In the genomic region with DNA sequence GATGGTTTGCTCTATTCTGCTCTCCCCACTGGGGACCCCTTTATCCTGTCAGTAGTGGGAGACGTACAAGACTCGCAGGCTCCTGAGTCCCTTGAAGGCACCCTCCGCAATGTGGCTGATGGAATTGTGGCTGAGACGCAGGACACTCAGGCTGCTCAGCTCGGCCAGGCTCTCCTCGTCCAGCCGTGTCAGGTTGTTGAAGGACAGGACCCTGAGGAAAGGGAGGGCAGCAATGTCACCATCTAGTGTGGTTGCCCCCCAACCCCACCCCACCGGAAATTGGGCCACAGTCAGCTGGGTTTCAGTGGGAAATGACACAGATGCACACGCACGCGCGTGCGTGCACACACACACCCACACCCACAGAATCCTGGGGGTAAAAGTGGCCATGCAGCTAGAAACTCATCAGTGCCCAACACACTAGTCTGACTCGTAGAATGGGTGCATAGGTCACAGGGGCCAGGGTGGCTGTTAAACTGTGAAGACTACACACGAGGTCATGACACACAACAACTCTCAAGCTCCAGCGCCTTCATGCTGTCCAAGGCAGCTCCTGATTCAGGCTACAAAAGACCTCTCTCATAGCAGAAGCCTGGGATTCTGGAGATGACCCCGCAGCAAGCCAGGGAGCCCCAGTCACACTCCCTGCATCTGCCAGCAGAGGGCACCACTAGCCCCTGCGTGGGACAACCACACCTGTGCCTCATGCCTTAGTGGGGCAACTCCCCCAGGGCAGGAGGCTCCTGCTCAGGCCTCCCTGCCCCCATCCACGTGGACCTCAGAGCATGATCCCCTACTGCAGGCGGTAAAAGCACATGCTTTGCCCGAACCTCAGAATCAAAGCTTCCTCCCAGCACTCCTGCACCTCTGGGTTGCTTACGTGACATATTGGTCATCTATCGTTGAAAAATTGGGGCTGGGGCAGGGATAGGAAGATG, we compare ENCODE assay signal across 1 cellular context.
TF ChIP-seq lines count a peak whose summit lies in the region.

No MANE protein-coding gene starts in this region.

TF ChIP-seq in GM12878, 131 proteins besides CTCF, POLR2A, EP300 and RAD21 (continued from another document and continues in another):
- TF ChIP-seq, protein P1, sequence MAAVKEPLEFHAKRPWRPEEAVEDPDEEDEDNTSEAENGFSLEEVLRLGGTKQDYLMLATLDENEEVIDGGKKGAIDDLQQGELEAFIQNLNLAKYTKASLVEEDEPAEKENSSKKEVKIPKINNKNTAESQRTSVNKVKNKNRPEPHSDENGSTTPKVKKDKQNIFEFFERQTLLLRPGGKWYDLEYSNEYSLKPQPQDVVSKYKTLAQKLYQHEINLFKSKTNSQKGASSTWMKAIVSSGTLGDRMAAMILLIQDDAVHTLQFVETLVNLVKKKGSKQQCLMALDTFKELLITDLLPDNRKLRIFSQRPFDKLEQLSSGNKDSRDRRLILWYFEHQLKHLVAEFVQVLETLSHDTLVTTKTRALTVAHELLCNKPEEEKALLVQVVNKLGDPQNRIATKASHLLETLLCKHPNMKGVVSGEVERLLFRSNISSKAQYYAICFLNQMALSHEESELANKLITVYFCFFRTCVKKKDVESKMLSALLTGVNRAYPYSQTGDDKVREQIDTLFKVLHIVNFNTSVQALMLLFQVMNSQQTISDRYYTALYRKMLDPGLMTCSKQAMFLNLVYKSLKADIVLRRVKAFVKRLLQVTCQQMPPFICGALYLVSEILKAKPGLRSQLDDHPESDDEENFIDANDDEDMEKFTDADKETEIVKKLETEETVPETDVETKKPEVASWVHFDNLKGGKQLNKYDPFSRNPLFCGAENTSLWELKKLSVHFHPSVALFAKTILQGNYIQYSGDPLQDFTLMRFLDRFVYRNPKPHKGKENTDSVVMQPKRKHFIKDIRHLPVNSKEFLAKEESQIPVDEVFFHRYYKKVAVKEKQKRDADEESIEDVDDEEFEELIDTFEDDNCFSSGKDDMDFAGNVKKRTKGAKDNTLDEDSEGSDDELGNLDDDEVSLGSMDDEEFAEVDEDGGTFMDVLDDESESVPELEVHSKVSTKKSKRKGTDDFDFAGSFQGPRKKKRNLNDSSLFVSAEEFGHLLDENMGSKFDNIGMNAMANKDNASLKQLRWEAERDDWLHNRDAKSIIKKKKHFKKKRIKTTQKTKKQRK (IDR thresholded peaks at IDR 0.05; ENCODE audit: low read depth, low read length): 0 out of 2 replicates have a peak, but pooled peaks have one; percentile 15
- TF ChIP-seq HDAC6 (IDR thresholded peaks at IDR 0.05; ENCODE audit: unreplicated experiment) (no peak), IKZF2 (IDR thresholded peaks at IDR 0.05) (no peak), ZZZ3 (IDR thresholded peaks at IDR 0.05; ENCODE audit: control insufficient read depth, insufficient read length, low read depth) (no peak), HCFC1 (IDR thresholded peaks at IDR 0.05; ENCODE audit: low read length) (no peak), ZNF24 (IDR thresholded peaks at IDR 0.05) (no peak), IRF4 (IDR thresholded peaks at IDR 0.05; ENCODE audit: low read depth, low read length) (no peak), YBX1 (IDR thresholded peaks at IDR 0.05) (no peak), NFIC (IDR thresholded peaks at IDR 0.05; ENCODE audit: low read depth, low read length) (no peak), BMI1 (IDR thresholded peaks at IDR 0.05; ENCODE audit: borderline replicate concordance) (no peak), JUND (IDR thresholded peaks at IDR 0.05; ENCODE audit: low read depth, low read length) (no peak), TCF3 (IDR thresholded peaks at IDR 0.05; ENCODE audit: borderline replicate concordance, insufficient read depth, low read depth, low read length) (peak; percentile 60; the same call in 1 of the 2 replicates), SREBF2 (IDR thresholded peaks at IDR 0.05; ENCODE audit: low read length) (no peak), SMARCA5 (IDR thresholded peaks at IDR 0.05) (0 out of 2 replicates have a peak, but pooled peaks have one; percentile 52), CEBPB (IDR thresholded peaks at IDR 0.05; ENCODE audit: borderline replicate concordance in 1 of 2, low read depth in 2 of 2, low read length in 2 of 2) (no peak), DPF2 (IDR thresholded peaks at IDR 0.05) (no peak), TBL1XR1 (IDR thresholded peaks at IDR 0.05; ENCODE audit: low read depth, low read length) (no peak), MTA2 (IDR thresholded peaks at IDR 0.05; ENCODE audit: low read depth) (no peak), RELB (IDR thresholded peaks at IDR 0.05; ENCODE audit: low read depth) (no peak), ZBTB11 (CRISPR knock-in tag; IDR thresholded peaks at IDR 0.05) (no peak), SUPT20H (IDR thresholded peaks at IDR 0.05; ENCODE audit: borderline replicate concordance, control insufficient read depth, low read depth, low read length) (no peak), WRNIP1 (IDR thresholded peaks at IDR 0.05; ENCODE audit: borderline replicate concordance, low read depth, low read length) (no peak), NKRF (conservative IDR thresholded peaks at IDR 0.05) (no peak; the same call in 1 of the 2 replicates), SMAD5 (IDR thresholded peaks at IDR 0.05; ENCODE audit: low read depth) (no peak)
- TF ChIP-seq, protein P2, sequence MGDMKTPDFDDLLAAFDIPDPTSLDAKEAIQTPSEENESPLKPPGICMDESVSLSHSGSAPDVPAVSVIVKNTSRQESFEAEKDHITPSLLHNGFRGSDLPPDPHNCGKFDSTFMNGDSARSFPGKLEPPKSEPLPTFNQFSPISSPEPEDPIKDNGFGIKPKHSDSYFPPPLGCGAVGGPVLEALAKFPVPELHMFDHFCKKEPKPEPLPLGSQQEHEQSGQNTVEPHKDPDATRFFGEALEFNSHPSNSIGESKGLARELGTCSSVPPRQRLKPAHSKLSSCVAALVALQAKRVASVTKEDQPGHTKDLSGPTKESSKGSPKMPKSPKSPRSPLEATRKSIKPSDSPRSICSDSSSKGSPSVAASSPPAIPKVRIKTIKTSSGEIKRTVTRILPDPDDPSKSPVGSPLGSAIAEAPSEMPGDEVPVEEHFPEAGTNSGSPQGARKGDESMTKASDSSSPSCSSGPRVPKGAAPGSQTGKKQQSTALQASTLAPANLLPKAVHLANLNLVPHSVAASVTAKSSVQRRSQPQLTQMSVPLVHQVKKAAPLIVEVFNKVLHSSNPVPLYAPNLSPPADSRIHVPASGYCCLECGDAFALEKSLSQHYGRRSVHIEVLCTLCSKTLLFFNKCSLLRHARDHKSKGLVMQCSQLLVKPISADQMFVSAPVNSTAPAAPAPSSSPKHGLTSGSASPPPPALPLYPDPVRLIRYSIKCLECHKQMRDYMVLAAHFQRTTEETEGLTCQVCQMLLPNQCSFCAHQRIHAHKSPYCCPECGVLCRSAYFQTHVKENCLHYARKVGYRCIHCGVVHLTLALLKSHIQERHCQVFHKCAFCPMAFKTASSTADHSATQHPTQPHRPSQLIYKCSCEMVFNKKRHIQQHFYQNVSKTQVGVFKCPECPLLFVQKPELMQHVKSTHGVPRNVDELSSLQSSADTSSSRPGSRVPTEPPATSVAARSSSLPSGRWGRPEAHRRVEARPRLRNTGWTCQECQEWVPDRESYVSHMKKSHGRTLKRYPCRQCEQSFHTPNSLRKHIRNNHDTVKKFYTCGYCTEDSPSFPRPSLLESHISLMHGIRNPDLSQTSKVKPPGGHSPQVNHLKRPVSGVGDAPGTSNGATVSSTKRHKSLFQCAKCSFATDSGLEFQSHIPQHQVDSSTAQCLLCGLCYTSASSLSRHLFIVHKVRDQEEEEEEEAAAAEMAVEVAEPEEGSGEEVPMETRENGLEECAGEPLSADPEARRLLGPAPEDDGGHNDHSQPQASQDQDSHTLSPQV (IDR thresholded peaks at IDR 0.05): no peak
- TF ChIP-seq, protein P3, sequence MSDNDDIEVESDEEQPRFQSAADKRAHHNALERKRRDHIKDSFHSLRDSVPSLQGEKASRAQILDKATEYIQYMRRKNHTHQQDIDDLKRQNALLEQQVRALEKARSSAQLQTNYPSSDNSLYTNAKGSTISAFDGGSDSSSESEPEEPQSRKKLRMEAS (IDR thresholded peaks at IDR 0.05; ENCODE audit: low read depth, low read length): no peak
- TF ChIP-seq, protein P4, sequence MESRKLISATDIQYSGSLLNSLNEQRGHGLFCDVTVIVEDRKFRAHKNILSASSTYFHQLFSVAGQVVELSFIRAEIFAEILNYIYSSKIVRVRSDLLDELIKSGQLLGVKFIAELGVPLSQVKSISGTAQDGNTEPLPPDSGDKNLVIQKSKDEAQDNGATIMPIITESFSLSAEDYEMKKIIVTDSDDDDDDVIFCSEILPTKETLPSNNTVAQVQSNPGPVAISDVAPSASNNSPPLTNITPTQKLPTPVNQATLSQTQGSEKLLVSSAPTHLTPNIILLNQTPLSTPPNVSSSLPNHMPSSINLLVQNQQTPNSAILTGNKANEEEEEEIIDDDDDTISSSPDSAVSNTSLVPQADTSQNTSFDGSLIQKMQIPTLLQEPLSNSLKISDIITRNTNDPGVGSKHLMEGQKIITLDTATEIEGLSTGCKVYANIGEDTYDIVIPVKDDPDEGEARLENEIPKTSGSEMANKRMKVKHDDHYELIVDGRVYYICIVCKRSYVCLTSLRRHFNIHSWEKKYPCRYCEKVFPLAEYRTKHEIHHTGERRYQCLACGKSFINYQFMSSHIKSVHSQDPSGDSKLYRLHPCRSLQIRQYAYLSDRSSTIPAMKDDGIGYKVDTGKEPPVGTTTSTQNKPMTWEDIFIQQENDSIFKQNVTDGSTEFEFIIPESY (IDR thresholded peaks at IDR 0.05): no peak
- TF ChIP-seq, protein P5, sequence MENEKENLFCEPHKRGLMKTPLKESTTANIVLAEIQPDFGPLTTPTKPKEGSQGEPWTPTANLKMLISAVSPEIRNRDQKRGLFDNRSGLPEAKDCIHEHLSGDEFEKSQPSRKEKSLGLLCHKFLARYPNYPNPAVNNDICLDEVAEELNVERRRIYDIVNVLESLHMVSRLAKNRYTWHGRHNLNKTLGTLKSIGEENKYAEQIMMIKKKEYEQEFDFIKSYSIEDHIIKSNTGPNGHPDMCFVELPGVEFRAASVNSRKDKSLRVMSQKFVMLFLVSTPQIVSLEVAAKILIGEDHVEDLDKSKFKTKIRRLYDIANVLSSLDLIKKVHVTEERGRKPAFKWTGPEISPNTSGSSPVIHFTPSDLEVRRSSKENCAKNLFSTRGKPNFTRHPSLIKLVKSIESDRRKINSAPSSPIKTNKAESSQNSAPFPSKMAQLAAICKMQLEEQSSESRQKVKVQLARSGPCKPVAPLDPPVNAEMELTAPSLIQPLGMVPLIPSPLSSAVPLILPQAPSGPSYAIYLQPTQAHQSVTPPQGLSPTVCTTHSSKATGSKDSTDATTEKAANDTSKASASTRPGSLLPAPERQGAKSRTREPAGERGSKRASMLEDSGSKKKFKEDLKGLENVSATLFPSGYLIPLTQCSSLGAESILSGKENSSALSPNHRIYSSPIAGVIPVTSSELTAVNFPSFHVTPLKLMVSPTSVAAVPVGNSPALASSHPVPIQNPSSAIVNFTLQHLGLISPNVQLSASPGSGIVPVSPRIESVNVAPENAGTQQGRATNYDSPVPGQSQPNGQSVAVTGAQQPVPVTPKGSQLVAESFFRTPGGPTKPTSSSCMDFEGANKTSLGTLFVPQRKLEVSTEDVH (IDR thresholded peaks at IDR 0.05; ENCODE audit: low read depth, partially characterized antibody): no peak
- TF ChIP-seq, protein P6, sequence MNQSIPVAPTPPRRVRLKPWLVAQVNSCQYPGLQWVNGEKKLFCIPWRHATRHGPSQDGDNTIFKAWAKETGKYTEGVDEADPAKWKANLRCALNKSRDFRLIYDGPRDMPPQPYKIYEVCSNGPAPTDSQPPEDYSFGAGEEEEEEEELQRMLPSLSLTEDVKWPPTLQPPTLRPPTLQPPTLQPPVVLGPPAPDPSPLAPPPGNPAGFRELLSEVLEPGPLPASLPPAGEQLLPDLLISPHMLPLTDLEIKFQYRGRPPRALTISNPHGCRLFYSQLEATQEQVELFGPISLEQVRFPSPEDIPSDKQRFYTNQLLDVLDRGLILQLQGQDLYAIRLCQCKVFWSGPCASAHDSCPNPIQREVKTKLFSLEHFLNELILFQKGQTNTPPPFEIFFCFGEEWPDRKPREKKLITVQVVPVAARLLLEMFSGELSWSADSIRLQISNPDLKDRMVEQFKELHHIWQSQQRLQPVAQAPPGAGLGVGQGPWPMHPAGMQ (IDR thresholded peaks at IDR 0.05; ENCODE audit: borderline replicate concordance): no peak
